ENCODE assay signal across 31 cellular contexts in the genomic region with DNA sequence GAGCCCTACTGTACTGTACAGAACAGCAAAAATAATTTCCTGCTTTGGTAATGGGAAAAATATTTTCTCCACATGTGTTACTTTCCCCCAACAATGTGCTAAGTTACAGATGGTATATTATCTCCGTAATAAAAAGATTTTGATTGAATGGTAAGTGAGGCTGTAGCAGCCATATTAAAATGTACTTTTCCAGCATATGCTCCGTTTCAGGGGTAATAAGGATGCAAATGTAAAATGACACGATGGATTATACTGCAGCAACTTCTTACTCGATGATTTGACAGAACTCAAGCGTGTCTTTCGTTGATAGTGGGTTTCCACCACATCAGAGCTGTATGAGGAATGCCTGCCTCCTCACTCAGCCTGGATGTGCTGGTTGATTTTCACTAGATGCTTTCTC. TPM values are rescaled to one million over a fixed set of nuclear protein-coding genes. Genes with fewer than 3 reads are reported as not detected.
"Had no signal": no experiment of that assay in that cellular context is flagged by ENCODE, and none has a peak within 500 bp of the region (broad histone marks: within the 10 kb centered on the region; RNA-seq: fewer than 3 reads in every experiment).

No MANE protein-coding gene starts in this region.

- H3K9me3 ChIP-seq: ascending aorta, body of pancreas, MG63 had no signal

- FAIRE-seq: TTC549 had no signal

- H3K27ac ChIP-seq: ascending aorta, body of pancreas, SK-N-MC had no signal

- H3K4me3 Mint-ChIP-seq: activated B cell treated with CpG ODN at 0.5 μM for 24 hours; activated CD4-positive, alpha-beta memory T cell treated with anti-CD3 and anti-CD28 coated beads for 36 hours; activated CD4-positive, alpha-beta T cell treated with anti-CD3 and anti-CD28 coated beads, Interleukin-2, amount 10 ng/mL, durations not matched to agents 24 days and 14 days; activated naive CD4-positive, alpha-beta T cell treated with anti-CD3 and anti-CD28 coated beads, Interleukin-2, amount 50 U/mL, for 24 hours; central memory CD8-positive, alpha-beta T cell; T-cell had no signal

- H3K27ac Mint-ChIP-seq: activated B cell treated with CpG ODN at 0.5 μM for 24 hours; activated CD4-positive, alpha-beta memory T cell treated with anti-CD3 and anti-CD28 coated beads for 36 hours; activated CD4-positive, alpha-beta T cell treated with anti-CD3 and anti-CD28 coated beads, Interleukin-2, amount 10 ng/mL, durations not matched to agents 24 days and 14 days; activated naive CD4-positive, alpha-beta T cell treated with anti-CD3 and anti-CD28 coated beads, Interleukin-2, amount 50 U/mL, for 24 hours; activated T-helper 2 cell treated with anti-CD3 and anti-CD28 coated beads, Interferon-gamma antibody, Interleukin-2, Interleukin-4, amounts not matched to agents 10 μg/mL and 5 μg/mL and 100 μg/mL, durations not matched to agents 14 hours and 24 hours and 36 hours; T-cell had no signal

- ATAC-seq: body of pancreas, Panc1, Right ventricle myocardium inferior, T-cell had no signal

- H3K27me3 ChIP-seq: ascending aorta, body of pancreas, MG63 had no signal

- H3K4me1 ChIP-seq: ascending aorta had no signal

- H3K4me3 ChIP-seq: ascending aorta, body of pancreas, MG63, SK-N-MC had no signal

- H3K9me3 Mint-ChIP-seq: activated B cell treated with CpG ODN at 0.5 μM for 24 hours; activated CD4-positive, alpha-beta memory T cell treated with anti-CD3 and anti-CD28 coated beads for 36 hours; activated CD4-positive, alpha-beta T cell treated with anti-CD3 and anti-CD28 coated beads, Interleukin-2, amount 10 ng/mL, durations not matched to agents 24 days and 14 days; activated naive CD4-positive, alpha-beta T cell treated with anti-CD3 and anti-CD28 coated beads, Interleukin-2, amount 50 U/mL, for 24 hours; activated T-helper 2 cell treated with anti-CD3 and anti-CD28 coated beads, Interferon-gamma antibody, Interleukin-2, Interleukin-4, amounts not matched to agents 10 μg/mL and 5 μg/mL and 100 μg/mL, durations not matched to agents 14 hours and 24 hours and 36 hours; central memory CD8-positive, alpha-beta T cell; T-cell had no signal

- H3K4me1 Mint-ChIP-seq: activated B cell treated with CpG ODN at 0.5 μM for 24 hours; activated CD4-positive, alpha-beta T cell treated with anti-CD3 and anti-CD28 coated beads, Interleukin-2, amount 10 ng/mL, durations not matched to agents 24 days and 14 days; activated naive CD4-positive, alpha-beta T cell treated with anti-CD3 and anti-CD28 coated beads, Interleukin-2, amount 50 U/mL, for 24 hours; central memory CD8-positive, alpha-beta T cell; T-cell had no signal

- DNase-seq: activated B cell treated with CpG ODN at 0.5 μM for 24 hours; activated CD4-positive, alpha-beta memory T cell treated with anti-CD3 and anti-CD28 coated beads for 36 hours; activated CD4-positive, alpha-beta T cell treated with anti-CD3 and anti-CD28 coated beads for 1 hour; activated CD4-positive, alpha-beta T cell treated with anti-CD3 and anti-CD28 coated beads, Interleukin-2, amount 10 ng/mL, durations not matched to agents 24 days and 14 days; activated CD8-positive, alpha-beta memory T cell treated with anti-CD3 and anti-CD28 coated beads for 24 hours; activated T-cell treated with anti-CD3 and anti-CD28 coated beads, Interleukin-2, amount 50 U/mL, for 48 hours; amniotic stem cell; body of pancreas; MG63; MV-4-11; NCI-H1092 treated with DMSO at 0.1 percent for 48 hours; NCI-H1417 treated with DMSO at 0.1 percent for 48 hours; NCI-H1694; NCI-H2029; NCI-H2107; NCI-H226; NCI-H526; NCI-H774; RPMI8226; T-cell; T-helper 2 cell; T1000 had no signal

- H3K36me3 Mint-ChIP-seq: activated CD4-positive, alpha-beta memory T cell treated with anti-CD3 and anti-CD28 coated beads for 36 hours; activated naive CD4-positive, alpha-beta T cell treated with anti-CD3 and anti-CD28 coated beads, Interleukin-2, amount 50 U/mL, for 24 hours; T-cell had no signal

- H3K36me3 ChIP-seq: ascending aorta, MG63 had no signal

RNA-seq across cellular contexts. Expression of a gene that starts 50.5 kb away (rescaled TPM):
- total RNA-seq: activated B cell treated with CpG ODN at 0.5 μM for 24 hours, OCI-LY7 had no signal
